Comparison of ENCODE assay signal across 8 cellular contexts in genomic region chr19:29662604-29663404, GRCh38. TPM values are rescaled to one million over a fixed set of nuclear protein-coding genes. Genes with fewer than 3 reads are reported as not detected.
DNase-seq lines count a peak whose midpoint lies in the region; ATAC-seq and TF ChIP-seq lines count a peak whose summit lies in the region.

No MANE protein-coding gene starts in this region.

- peak overlapping the region; percentile 94 to 96 for H3K27ac ChIP-seq in right atrium auricular region

- ATAC-seq in activated T-helper 17 cell treated with anti-CD3 and anti-CD28 coated beads, Interleukin-2, amount 50 U/mL, for 72 hours (replicated peaks): peak; percentile 27

- intact Hi-C loops in Caco-2 (cut with micrococcal nuclease; ENCODE audit: unreplicated experiment): loop anchor here (2.0 kb wide), 1 partner anchor 52 kb away; no protein-coding TSS in a partner anchor

- no peaks in the 10 kb centered on the region for H3K9me3 Mint-ChIP-seq in activated T-helper 17 cell treated with anti-CD3 and anti-CD28 coated beads, Interleukin-2, amount 50 U/mL, for 72 hours
- no peaks in the 10 kb centered on the region for H3K9me3 Mint-ChIP-seq in Caco-2 (ENCODE audit: unreplicated experiment)

- no peak for TF ChIP-seq CTCF in right atrium auricular region (IDR thresholded peaks at IDR 0.05)
- no peak for TF ChIP-seq CTCF in Caco-2 (IDR thresholded peaks at IDR 0.05; ENCODE audit: insufficient read depth in 1 of 2, low read depth in 1 of 2, low read length in 1 of 2, severe bottlenecking in 1 of 2, unreplicated experiment in 1 of 2)
- no peak for TF ChIP-seq CTCF in GM10266 (IDR thresholded peaks at IDR 0.05; ENCODE audit: control insufficient read depth, insufficient read depth, low read depth, missing control alignments)

- peaks cover 0 to 56% of the 10 kb centered on the region in 2 donors for H3K4me1 ChIP-seq in right atrium auricular region
- peaks cover 23% of the 10 kb centered on the region for H3K4me1 ChIP-seq in Caco-2

- H3K9me3 ChIP-seq in right atrium auricular region (no peaks in the 10 kb centered on the region), Caco-2 (no peaks in the 10 kb centered on the region)

- POLR2A ChIA-PET in Caco-2 (lab: Charles Lee): interaction anchor here (1.5 kb wide), 1 partner anchor 57 kb away, joined by 5 read pairs; the partner anchor contains the start of gene POP4

- H3K27me3 ChIP-seq in right atrium auricular region: no peaks in the 10 kb centered on the region
- no peaks in the 10 kb centered on the region for H3K27me3 ChIP-seq in Caco-2 (replicated peaks; ENCODE audit: control insufficient read depth, insufficient read depth, low read length)

- CTCF ChIA-PET in Caco-2 (lab: Charles Lee): interaction anchor here (0.5 to 0.7 kb wide), 2 partner anchors 52 to 234 kb away, joined by 3 read pairs; no protein-coding TSS in a partner anchor

- H3K27ac Mint-ChIP-seq in activated T-helper 17 cell treated with anti-CD3 and anti-CD28 coated beads, Interleukin-2, amount 50 U/mL, for 72 hours: peak overlapping the region; percentile 60
- H3K27ac Mint-ChIP-seq in Caco-2 (ENCODE audit: unreplicated experiment): no peak overlapping the region

- H3K36me3 ChIP-seq in right atrium auricular region: peaks cover 4% of the 10 kb centered on the region
- no peaks in the 10 kb centered on the region for H3K36me3 ChIP-seq in Caco-2 (ENCODE audit: control insufficient read depth, insufficient read depth, low read length)

- peaks cover 17% of the 10 kb centered on the region for H3K4me1 Mint-ChIP-seq in activated T-helper 17 cell treated with anti-CD3 and anti-CD28 coated beads, Interleukin-2, amount 50 U/mL, for 72 hours
- H3K4me1 Mint-ChIP-seq in Caco-2 (ENCODE audit: low read depth, unreplicated experiment): peaks cover 15% of the 10 kb centered on the region

- peak overlapping the region; percentile 0 to 13 for H3K4me3 ChIP-seq in right atrium auricular region
- no peak overlapping the region for H3K4me3 ChIP-seq in Caco-2 (ENCODE audit: low read depth, low read length)

- BruUV-seq in Caco-2 (replicated peaks; lab: Mats Ljungman, UMichigan): no TSS peak

- H3K27me3 Mint-ChIP-seq in activated T-helper 17 cell treated with anti-CD3 and anti-CD28 coated beads, Interleukin-2, amount 50 U/mL, for 72 hours: no peaks in the 10 kb centered on the region
- H3K27me3 Mint-ChIP-seq in Caco-2 (ENCODE audit: insufficient read depth, unreplicated experiment): no peaks in the 10 kb centered on the region

- peak overlapping the region; percentile 37 for H3K4me3 Mint-ChIP-seq in activated T-helper 17 cell treated with anti-CD3 and anti-CD28 coated beads, Interleukin-2, amount 50 U/mL, for 72 hours
- no peak overlapping the region for H3K4me3 Mint-ChIP-seq in Caco-2 (ENCODE audit: unreplicated experiment)

- DNase-seq in activated T-cell treated with anti-CD3 and anti-CD28 coated beads for 48 hours (ENCODE audit: low read depth) (peak; percentile 39), activated T-cell treated with anti-CD3 and anti-CD28 coated beads for 4 hours (no peak), right atrium auricular region (ENCODE audit: low spot score) (peak; percentile 89), Caco-2 (no peak), DMS53 (lab: John Stamatoyannopoulos, UW) (no peak), GM10266 (ENCODE audit: extremely low spot score) (no peak)
- peak; percentile 64 for DNase-seq in stimulated activated CD8-positive, alpha-beta memory T cell treated with anti-CD3 and anti-CD28 coated beads, Interleukin-4, amount 100 ng/mL, for 48 hours

- H3K36me3 Mint-ChIP-seq in activated T-helper 17 cell treated with anti-CD3 and anti-CD28 coated beads, Interleukin-2, amount 50 U/mL, for 72 hours (ENCODE audit: low read depth): peaks cover 23% of the 10 kb centered on the region
- no peaks in the 10 kb centered on the region for H3K36me3 Mint-ChIP-seq in Caco-2 (ENCODE audit: insufficient read depth, unreplicated experiment)

RNA-seq across cellular contexts. Expression of gene PLEKHF1, which starts 2.5 kb away (rescaled TPM):
- total RNA-seq in activated T-helper 17 cell treated with anti-CD3 and anti-CD28 coated beads, Interleukin-2, amount 50 U/mL, for 72 hours: 10 to 100 TPM; 34.4 to 40.3 TPM
- 10 to 100 TPM; 32.4 to 86.3 TPM for total RNA-seq in right atrium auricular region
- total RNA-seq in Caco-2 (2022): 3.6 and 5.0 TPM in 2 replicates

RNA-seq across cellular contexts. Expression of gene C19orf12, which starts 52.3 kb away (rescaled TPM):
- 10 to 100 TPM; 34.5 to 39.1 TPM for total RNA-seq in activated T-helper 17 cell treated with anti-CD3 and anti-CD28 coated beads, Interleukin-2, amount 50 U/mL, for 72 hours
- total RNA-seq in right atrium auricular region (10 to 100 TPM; 47.9 to 61.4 TPM), Caco-2 (2022) (20.8 and 23.6 TPM in 2 replicates)

RNA-seq across cellular contexts. Expression of gene POP4, which starts 56.7 kb away (rescaled TPM):
- 100 to 1,000 TPM in 1 of 2 donors, 10 to 100 TPM in 1; 59.4 to 102 TPM for total RNA-seq in activated T-helper 17 cell treated with anti-CD3 and anti-CD28 coated beads, Interleukin-2, amount 50 U/mL, for 72 hours
- total RNA-seq in right atrium auricular region (10 to 100 TPM; 36.3 to 40.8 TPM), Caco-2 (2022) (75.0 and 77.5 TPM in 2 replicates)

Comparison
In these comparisons a context has a peak if more than half of its experiments do, and no peak if none do; other contexts are left out.
1. DNase-seq: peak in activated T-cell treated with anti-CD3 and anti-CD28 coated beads for 48 hours (single experiment), right atrium auricular region (single experiment) and stimulated activated CD8-positive, alpha-beta memory T cell treated with anti-CD3 and anti-CD28 coated beads, Interleukin-4, amount 100 ng/mL, for 48 hours (single experiment); none in activated T-cell treated with anti-CD3 and anti-CD28 coated beads for 4 hours (single experiment), Caco-2 (0 of 2), DMS53 (single experiment) and GM10266 (single experiment).